ENCODE assay signal across 9 cellular contexts in genomic region chr12:6267007-6267721, GRCh38.
A peak's percentile ranks its signal among the peaks of the same experiment; 100 is the strongest.
DNase-seq lines count a peak whose midpoint lies in the region; ATAC-seq lines count a peak whose summit lies in the region.
"Had no signal": no experiment of that assay in that cellular context is flagged by ENCODE, and none has a peak within 500 bp of the region (broad histone marks: within the 10 kb centered on the region; RNA-seq: fewer than 3 reads in every experiment).

No MANE protein-coding gene starts in this region.

- peak; percentile 52 to 74 for ATAC-seq in stimulated activated naive B cell treated with anti-CD40 and anti-IgM and Interleukin-4, amounts not matched to agents 10 μg/mL and 1 μg/mL and 100 μg/mL, for 72 hours (replicated peaks)
- no peak for ATAC-seq in HG03108 (IDR thresholded peaks at IDR 0.05; ENCODE audit: unreplicated experiment)

- no peaks in the 10 kb centered on the region for H3K36me3 Mint-ChIP-seq in stimulated activated naive B cell treated with anti-CD40 and anti-IgM and Interleukin-4, amounts not matched to agents 10 μg/mL and 1 μg/mL and 100 μg/mL, for 72 hours

- H3K4me1 Mint-ChIP-seq in stimulated activated naive B cell treated with anti-CD40 and anti-IgM and Interleukin-4, amounts not matched to agents 10 μg/mL and 1 μg/mL and 100 μg/mL, for 72 hours, result peaks cover 10 to 11% of the 10 kb centered on the region in 2 donors
- H3K4me1 Mint-ChIP-seq: B cell had no signal

- H3K27me3 Mint-ChIP-seq in stimulated activated naive B cell treated with anti-CD40 and anti-IgM and Interleukin-4, amounts not matched to agents 10 μg/mL and 1 μg/mL and 100 μg/mL, for 72 hours, result peaks cover 5 to 11% of the 10 kb centered on the region in 2 donors

- peak; percentile 25 to 36 for DNase-seq in activated CD4-positive, alpha-beta T cell treated with anti-CD3 and anti-CD28 coated beads, Interleukin-2, amount 50 U/mL, for 24 hours (ENCODE audit: low read depth in 1 of 2, low spot score in 1 of 2)
- no peak for DNase-seq in activated CD4-positive, alpha-beta T cell treated with anti-CD3 and anti-CD28 coated beads, Interleukin-2, amount 50 U/mL, for 4 hours
- peak; percentile 84 for DNase-seq in activated CD8-positive, alpha-beta memory T cell treated with anti-CD3 and anti-CD28 coated beads, Interleukin-2, amount 50 U/mL, for 48 hours
- DNase-seq in kidney glomerular epithelial cell (lab: John Stamatoyannopoulos, UW), result peak; percentile 91
- DNase-seq in stimulated activated naive B cell treated with anti-CD40 and anti-IgM and Interleukin-4, amounts not matched to agents 10 μg/mL and 1 μg/mL and 100 μg/mL, for 72 hours, result peak; percentile 15
- DNase-seq in NCI-H510A treated with DMSO at 0.1 percent for 48 hours (lab: John Stamatoyannopoulos, UW), result no peak
- no peak for DNase-seq in NCI-H524 treated with DMSO at 0.1 percent for 48 hours (lab: John Stamatoyannopoulos, UW)

- peak overlapping the region; percentile 67 for H3K27ac Mint-ChIP-seq in stimulated activated naive B cell treated with anti-CD40 and anti-IgM and Interleukin-4, amounts not matched to agents 10 μg/mL and 1 μg/mL and 100 μg/mL, for 72 hours
- H3K27ac Mint-ChIP-seq: B cell had no signal

- no peak overlapping the region for H3K4me3 Mint-ChIP-seq in stimulated activated naive B cell treated with anti-CD40 and anti-IgM and Interleukin-4, amounts not matched to agents 10 μg/mL and 1 μg/mL and 100 μg/mL, for 72 hours
- H3K4me3 Mint-ChIP-seq: B cell had no signal

- no peaks in the 10 kb centered on the region for H3K9me3 Mint-ChIP-seq in stimulated activated naive B cell treated with anti-CD40 and anti-IgM and Interleukin-4, amounts not matched to agents 10 μg/mL and 1 μg/mL and 100 μg/mL, for 72 hours

Comparison
In these comparisons a context has a peak if more than half of its experiments do, and no peak if none do; other contexts are left out.
1. DNase-seq: peak in activated CD4-positive, alpha-beta T cell treated with anti-CD3 and anti-CD28 coated beads, Interleukin-2, amount 50 U/mL, for 24 hours (2 of 2), activated CD8-positive, alpha-beta memory T cell treated with anti-CD3 and anti-CD28 coated beads, Interleukin-2, amount 50 U/mL, for 48 hours (single experiment), kidney glomerular epithelial cell (single experiment) and stimulated activated naive B cell treated with anti-CD40 and anti-IgM and Interleukin-4, amounts not matched to agents 10 μg/mL and 1 μg/mL and 100 μg/mL, for 72 hours (single experiment); none in activated CD4-positive, alpha-beta T cell treated with anti-CD3 and anti-CD28 coated beads, Interleukin-2, amount 50 U/mL, for 4 hours (0 of 2), NCI-H510A treated with DMSO at 0.1 percent for 48 hours (single experiment) and NCI-H524 treated with DMSO at 0.1 percent for 48 hours (single experiment).